Comparison of ENCODE assay signal across 27 cellular contexts in the genomic region with DNA sequence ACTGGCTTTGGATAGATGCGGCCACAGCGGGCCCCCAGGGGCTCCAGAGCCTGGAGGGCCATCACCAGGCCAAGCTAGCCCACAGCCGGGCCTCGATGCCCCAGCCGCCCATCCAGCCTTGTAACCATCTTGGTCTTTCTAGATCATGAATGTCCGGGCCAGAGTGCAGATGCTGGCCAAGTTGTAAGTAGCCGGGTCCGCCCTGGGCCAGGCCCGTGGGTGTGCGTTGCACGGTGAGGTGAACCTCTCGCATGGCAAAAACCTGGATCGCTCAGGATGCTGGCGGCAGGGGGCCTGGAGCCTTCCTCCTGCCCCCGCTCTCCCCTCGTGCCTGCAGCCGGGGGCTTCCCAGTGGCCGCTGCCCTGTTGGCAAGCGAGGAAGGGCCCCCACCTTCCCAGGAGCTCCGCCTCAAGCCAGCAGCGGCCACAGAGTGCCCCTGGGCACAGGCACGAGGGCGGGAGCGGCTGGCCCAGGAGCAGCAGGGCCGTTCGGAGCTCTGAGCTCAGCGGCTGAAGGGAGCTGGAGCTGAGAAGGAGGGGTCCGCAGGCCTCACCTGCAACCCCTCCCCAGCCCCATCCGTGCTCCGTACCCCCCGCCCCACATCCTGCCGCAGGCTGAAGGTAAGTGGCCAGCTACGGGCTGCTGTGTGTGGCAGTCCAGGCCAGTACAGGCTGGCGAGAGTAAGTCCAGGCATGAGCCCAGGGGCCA. TPM values are rescaled to one million over a fixed set of nuclear protein-coding genes. Genes with fewer than 3 reads are reported as not detected.
DNase-seq lines count a peak whose midpoint lies in the region; ATAC-seq and TF ChIP-seq lines count a peak whose summit lies in the region.
"Had no signal": no experiment of that assay in that cellular context is flagged by ENCODE, and none has a peak within 500 bp of the region (broad histone marks: within the 10 kb centered on the region; RNA-seq: fewer than 3 reads in every experiment).

No MANE protein-coding gene starts in this region.

- H3F3A ChIP-seq in SK-N-SH (replicated peaks; ENCODE audit: insufficient read depth): no peaks in the 10 kb centered on the region

- H3K4me1 ChIP-seq in SK-N-SH (ENCODE audit: control insufficient read depth in 1 of 2, insufficient read depth in 2 of 2, low read depth in 1 of 2, low read length in 1 of 2) (peaks cover 0 to 12% of the 10 kb centered on the region in 2 experiments; a peak in 1 of 4 replicates), Karpas-422 (ENCODE audit: low read length) (no peaks in the 10 kb centered on the region)
- H3K4me1 ChIP-seq: colonic mucosa, parathyroid adenoma, SJCRH30 had no signal

- TF ChIP-seq RAD21 in SK-N-SH (IDR thresholded peaks at IDR 0.05; ENCODE audit: low read length): no peak

- no peak overlapping the region for H2AFZ ChIP-seq in SK-N-SH (ENCODE audit: low read depth)
- no peak overlapping the region for H2AFZ ChIP-seq in Karpas-422 (ENCODE audit: low read length)
- H2AFZ ChIP-seq: parathyroid adenoma had no signal

- H3K4me3 ChIP-seq in SK-N-SH (ENCODE audit: low read depth in 2 of 2, low read length in 1 of 2) (no peak overlapping the region), Karpas-422 (ENCODE audit: low read length) (no peak overlapping the region)
- H3K4me3 ChIP-seq: colonic mucosa, esophagus muscularis mucosa, SJCRH30, skin epidermis had no signal

- no peak for ATAC-seq in SK-N-SH treated with all-trans-retinoic acid at 6 μM for 48 hours
- ATAC-seq: stimulated activated naive B cell treated with anti-CD40 and anti-IgM and Interleukin-4, amounts not matched to agents 10 μg/mL and 1 μg/mL and 100 μg/mL, for 72 hours had no signal

- H3K4me2 ChIP-seq in SK-N-SH (no peak overlapping the region), Karpas-422 (ENCODE audit: low read depth, low read length, poor library complexity, severe bottlenecking) (no peak overlapping the region)

- H3K9ac ChIP-seq in SK-N-SH: no peak overlapping the region
- H3K9ac ChIP-seq in Karpas-422 (ENCODE audit: low read length): no peak overlapping the region
- H3K9ac ChIP-seq: parathyroid adenoma had no signal

- TF ChIP-seq CTCF in SK-N-SH (IDR thresholded peaks at IDR 0.05) (no peak), RWPE1 (conservative IDR thresholded peaks at IDR 0.05; ENCODE audit: low read depth) (no peak)

- DNase-seq in SK-N-SH (peak; percentile 32), D341Med (ENCODE audit: low spot score) (peak; percentile 39), iPS-NIHi7 (ENCODE audit: extremely low spot score) (peak; percentile 8), posterior vena cava (ENCODE audit: low spot score) (peak; percentile 82), Karpas-422 (no peak), GM19240 (ENCODE audit: insufficient read length, low spot score) (no peak), RWPE1 (ENCODE audit: low spot score) (no peak)
- DNase-seq: activated CD4-positive, alpha-beta memory T cell treated with anti-CD3 and anti-CD28 coated beads for 36 hours; activated effector memory CD4-positive, alpha-beta T cell treated with Interleukin-2 at 50 U/mL for 16 hours; AML-193; colonic mucosa; NCI-H1092 treated with DMSO at 0.1 percent for 48 hours; NCI-H1930; NCI-H226; NCI-H748 treated with DMSO at 0.1 percent for 48 hours; OCI-M1; stimulated activated CD4-positive, alpha-beta T cell treated with anti-CD3 and anti-CD28 coated beads, Interleukin-2, amount 100 ng/mL, for 48 hours; stimulated activated naive B cell treated with anti-CD40 and anti-IgM and Interleukin-4, amounts not matched to agents 10 μg/mL and 1 μg/mL and 100 μg/mL, for 72 hours had no signal

- CTCF ChIA-PET in SK-N-SH (lab: Yijun Ruan, JAX) (interaction anchor here (1.1 to 2.6 kb wide), 4 partner anchors 14 to 283 kb away, joined by 3 to 11 read pairs (median 4); no protein-coding TSS in a partner anchor), RWPE1 (lab: Yijun Ruan, JAX) (interaction anchor here (0.6 kb wide), 2 partner anchors 19 to 732 kb away, joined by 3 to 4 read pairs; no protein-coding TSS in a partner anchor)

- H3K36me3 ChIP-seq in SK-N-SH (replicated peaks in 1 of 2; ENCODE audit: control insufficient read depth in 1 of 2, insufficient read depth in 2 of 2, low read length in 1 of 2): no peaks in the 10 kb centered on the region
- H3K36me3 ChIP-seq in Karpas-422 (ENCODE audit: insufficient read depth, low read length): no peaks in the 10 kb centered on the region
- H3K36me3 ChIP-seq: colonic mucosa, SJCRH30 had no signal

- H3K9me2 ChIP-seq in SK-N-SH (no peaks in the 10 kb centered on the region), Karpas-422 (replicated peaks; ENCODE audit: insufficient read depth, low read length) (no peaks in the 10 kb centered on the region)

- no peak for TF ChIP-seq EP300 in SK-N-SH (IDR thresholded peaks at IDR 0.05; ENCODE audit: borderline replicate concordance in 1 of 2, low read depth in 1 of 2, low read length in 1 of 2)

- H4K20me1 ChIP-seq in SK-N-SH (ENCODE audit: insufficient read depth) (no peaks in the 10 kb centered on the region), Karpas-422 (ENCODE audit: insufficient read depth, low read depth, low read length) (no peaks in the 10 kb centered on the region)

- H3K27me3 ChIP-seq in SK-N-SH (ENCODE audit: insufficient read depth) (no peaks in the 10 kb centered on the region), Karpas-422 (ENCODE audit: low read length) (no peaks in the 10 kb centered on the region)
- H3K27me3 ChIP-seq: colonic mucosa had no signal

- intact Hi-C loops in posterior vena cava (cut with DNase I): no loop called here

- no peaks in the 10 kb centered on the region for H3K9me3 ChIP-seq in SK-N-SH
- no peaks in the 10 kb centered on the region for H3K9me3 ChIP-seq in Karpas-422 (ENCODE audit: low read length)
- H3K9me3 ChIP-seq: colonic mucosa, esophagus muscularis mucosa, SJCRH30 had no signal

- H3K79me2 ChIP-seq in SK-N-SH (ENCODE audit: insufficient read depth) (no peaks in the 10 kb centered on the region), Karpas-422 (ENCODE audit: low read length) (no peaks in the 10 kb centered on the region)
- H3K79me2 ChIP-seq: parathyroid adenoma had no signal

- no CpG with 5 or more reads among the region's 34 CpGs for WGBS in SK-N-SH (ENCODE audit: low lambda C conversion rate)

- H3K27ac ChIP-seq in SK-N-SH (ENCODE audit: low read depth in 2 of 2, low read length in 1 of 2) (no peak overlapping the region), Karpas-422 (ENCODE audit: low read length) (no peak overlapping the region), RWPE1 (no peak overlapping the region)
- H3K27ac ChIP-seq: 22Rv1, colonic mucosa, esophagus muscularis mucosa, parathyroid adenoma, SJCRH30, skin epidermis had no signal

- POLR2A ChIA-PET in SK-N-SH (lab: Yijun Ruan, JAX): no interaction called here
- POLR2A ChIA-PET in RWPE1 (lab: Yijun Ruan, JAX; ENCODE audit: low non-redundant PET): no interaction called here

TF ChIP-seq in SK-N-SH, 30 proteins besides CTCF, POLR2A, EP300 and RAD21 (continues in another document):
- TF ChIP-seq SIN3A (IDR thresholded peaks at IDR 0.05; ENCODE audit: borderline replicate concordance, low read depth, low read length) (no peak), RFX5 (IDR thresholded peaks at IDR 0.05; ENCODE audit: low read length) (no peak), FOXM1 (IDR thresholded peaks at IDR 0.05; ENCODE audit: low read depth) (no peak), NFIC (IDR thresholded peaks at IDR 0.05; ENCODE audit: borderline replicate concordance) (no peak), RCOR1 (IDR thresholded peaks at IDR 0.05; ENCODE audit: low read length) (no peak)

TF ChIP-seq in SK-N-SH treated with all-trans-retinoic acid at 6 μM for 48 hours, 23 proteins besides CTCF, POLR2A, EP300 and RAD21 (continues in another document):
- TF ChIP-seq SNAI2 (CRISPR knock-in tag; IDR thresholded peaks at IDR 0.05): no peak
- no peak for TF ChIP-seq ARNTL (CRISPR knock-in tag; IDR thresholded peaks at IDR 0.05; ENCODE audit: borderline replicate concordance, low read depth)
- TF ChIP-seq, protein P1, sequence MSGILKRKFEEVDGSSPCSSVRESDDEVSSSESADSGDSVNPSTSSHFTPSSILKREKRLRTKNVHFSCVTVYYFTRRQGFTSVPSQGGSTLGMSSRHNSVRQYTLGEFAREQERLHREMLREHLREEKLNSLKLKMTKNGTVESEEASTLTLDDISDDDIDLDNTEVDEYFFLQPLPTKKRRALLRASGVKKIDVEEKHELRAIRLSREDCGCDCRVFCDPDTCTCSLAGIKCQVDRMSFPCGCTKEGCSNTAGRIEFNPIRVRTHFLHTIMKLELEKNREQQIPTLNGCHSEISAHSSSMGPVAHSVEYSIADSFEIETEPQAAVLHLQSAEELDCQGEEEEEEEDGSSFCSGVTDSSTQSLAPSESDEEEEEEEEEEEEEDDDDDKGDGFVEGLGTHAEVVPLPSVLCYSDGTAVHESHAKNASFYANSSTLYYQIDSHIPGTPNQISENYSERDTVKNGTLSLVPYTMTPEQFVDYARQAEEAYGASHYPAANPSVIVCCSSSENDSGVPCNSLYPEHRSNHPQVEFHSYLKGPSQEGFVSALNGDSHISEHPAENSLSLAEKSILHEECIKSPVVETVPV (CRISPR knock-in tag; IDR thresholded peaks at IDR 0.05): no peak
- no peak for TF ChIP-seq ZNF565 (CRISPR knock-in tag; conservative IDR thresholded peaks at IDR 0.05; ENCODE audit: low read depth)
- no peak for TF ChIP-seq ZFP30 (CRISPR knock-in tag; IDR thresholded peaks at IDR 0.05)
- no peak for TF ChIP-seq ESRRG (CRISPR knock-in tag; IDR thresholded peaks at IDR 0.05)
- no peak for TF ChIP-seq RARB (CRISPR knock-in tag; IDR thresholded peaks at IDR 0.05)
- no peak for TF ChIP-seq TOX (CRISPR knock-in tag; IDR thresholded peaks at IDR 0.05; ENCODE audit: borderline replicate concordance)
- no peak for TF ChIP-seq OSR1 (CRISPR knock-in tag; IDR thresholded peaks at IDR 0.05)
- no peak for TF ChIP-seq GLIS3 (CRISPR knock-in tag; IDR thresholded peaks at IDR 0.05)
- TF ChIP-seq ZFP3 (CRISPR knock-in tag; IDR thresholded peaks at IDR 0.05): no peak

RNA-seq across cellular contexts. Expression of a gene that starts 10.9 kb away (rescaled TPM):
- 226 and 264 TPM in 2 replicates for polyA plus RNA-seq in SK-N-SH (2012; rRNA removed)
- polyA plus RNA-seq in SK-N-SH (2012; cell fraction: cytosol; rRNA removed): 143 and 217 TPM in 2 replicates
- 105 and 186 TPM in 2 replicates for polyA plus RNA-seq in SK-N-SH (2012; cell fraction: nucleus; rRNA removed)
- total RNA-seq in posterior vena cava: 10 to 100 TPM; 22.7 to 23.8 TPM
- total RNA-seq in Karpas-422 (2014; rRNA removed; shearing (Covaris generic); ENCODE audit: low replicate concordance): 76.2 and 192 TPM in 2 replicates

RNA-seq across cellular contexts. Expression of a gene that starts 16.7 kb away (rescaled TPM):
- not detected in 2 replicates for polyA plus RNA-seq in SK-N-SH (2012; rRNA removed)
- polyA plus RNA-seq in SK-N-SH (2012; cell fraction: cytosol; rRNA removed): not detected in 2 replicates
- polyA plus RNA-seq in SK-N-SH (2012; cell fraction: nucleus; rRNA removed): 0.08 TPM in 1 of 2 replicates, not detected in the other
- total RNA-seq in posterior vena cava: 10 to 100 TPM; 17.9 to 45.3 TPM
- total RNA-seq in Karpas-422 (2014; rRNA removed; shearing (Covaris generic); ENCODE audit: low replicate concordance): 0.25 TPM in 1 of 2 replicates, not detected in the other
- total RNA-seq: frontal cortex, kidney epithelial cell had no signal

RNA-seq across cellular contexts. Expression of a gene that starts 44.5 kb away (rescaled TPM):
- polyA plus RNA-seq in SK-N-SH (2012; rRNA removed): not detected in 2 replicates
- polyA plus RNA-seq in SK-N-SH (2012; cell fraction: cytosol; rRNA removed): not detected in 2 replicates
- not detected in 2 replicates for polyA plus RNA-seq in SK-N-SH (2012; cell fraction: nucleus; rRNA removed)
- under 1 TPM in 1 of 2 donors, not detected in 1; 0.14 TPM for total RNA-seq in posterior vena cava
- not detected in 2 replicates for total RNA-seq in Karpas-422 (2014; rRNA removed; shearing (Covaris generic); ENCODE audit: low replicate concordance)
- total RNA-seq: colonic mucosa; esophagus muscularis mucosa; frontal cortex; kidney epithelial cell; T-helper 1 cell treated with Interleukin-12 subunit alpha and Interleukin-12 subunit beta and Interleukin-4 antibody, amounts not matched to agents 30 ng/mL and 1 ng/mL, for 36 hours had no signal

Comparison
In these comparisons a context has a peak if more than half of its experiments do, and no peak if none do; other contexts are left out.
1. DNase-seq: peak in SK-N-SH (single experiment), D341Med (single experiment), iPS-NIHi7 (single experiment) and posterior vena cava (single experiment); none in Karpas-422 (single experiment), GM19240 (single experiment) and RWPE1 (single experiment).
2. RNA of a gene that starts 16.7 kb away (total RNA-seq): 17.9 to 45.3 TPM in posterior vena cava; 0.25 TPM in Karpas-422; every median in the first group is over 10 times any median in the second.